In genomic region chr21:45510466-45510955, GRCh38 we compare ENCODE assay signal across 21 cellular contexts.
"Had no signal": no experiment of that assay in that cellular context is flagged by ENCODE, and none has a peak within 500 bp of the region (broad histone marks: within the 10 kb centered on the region; RNA-seq: fewer than 3 reads in every experiment).

No MANE protein-coding gene starts in this region.

- DNase-seq: activated CD4-positive, alpha-beta memory T cell treated with anti-CD3 and anti-CD28 coated beads for 36 hours; activated CD4-positive, alpha-beta T cell treated with anti-CD3 and anti-CD28 coated beads for 4 hours; activated naive CD8-positive, alpha-beta T cell treated with anti-CD3 and anti-CD28 coated beads for 36 hours; amygdala; body of pancreas; central memory CD4-positive, alpha-beta T cell; erythroblast; foreskin melanocyte; hypothalamus; SK-N-SH; stimulated activated CD4-positive, alpha-beta T cell treated with anti-CD3 and anti-CD28 coated beads, Interleukin-4, amount 100 ng/mL, for 4 hours; stimulated activated naive CD4-positive, alpha-beta T cell; uterus had no signal

- H3K27ac Mint-ChIP-seq: activated CD4-positive, alpha-beta memory T cell treated with anti-CD3 and anti-CD28 coated beads for 36 hours; activated naive CD8-positive, alpha-beta T cell treated with anti-CD3 and anti-CD28 coated beads for 36 hours; memory B cell; nephron; T-helper 2 cell treated with Interferon-gamma antibody and Interleukin-4, amounts not matched to agents 5 μg/mL and 100 μg/mL, for 36 hours; WTC11 had no signal

- H3K27ac ChIP-seq: body of pancreas, coronary artery, psoas muscle, tibial artery, uterus had no signal

- H3K4me3 Mint-ChIP-seq: activated CD4-positive, alpha-beta memory T cell treated with anti-CD3 and anti-CD28 coated beads for 36 hours; activated naive CD8-positive, alpha-beta T cell treated with anti-CD3 and anti-CD28 coated beads for 36 hours; memory B cell; nephron; T-helper 2 cell treated with Interferon-gamma antibody and Interleukin-4, amounts not matched to agents 5 μg/mL and 100 μg/mL, for 36 hours; WTC11 had no signal

- H3K27me3 ChIP-seq: body of pancreas, tibial artery, uterus had no signal

- H3K36me3 ChIP-seq: uterus had no signal

- H3K27me3 Mint-ChIP-seq: activated CD4-positive, alpha-beta memory T cell treated with anti-CD3 and anti-CD28 coated beads for 36 hours; activated naive CD8-positive, alpha-beta T cell treated with anti-CD3 and anti-CD28 coated beads for 36 hours; memory B cell had no signal

- H3K9me3 Mint-ChIP-seq: activated CD4-positive, alpha-beta memory T cell treated with anti-CD3 and anti-CD28 coated beads for 36 hours; activated naive CD8-positive, alpha-beta T cell treated with anti-CD3 and anti-CD28 coated beads for 36 hours; memory B cell; nephron; T-helper 2 cell treated with Interferon-gamma antibody and Interleukin-4, amounts not matched to agents 5 μg/mL and 100 μg/mL, for 36 hours; WTC11 had no signal

- H3K9me3 ChIP-seq: body of pancreas, psoas muscle, SK-N-SH, tibial artery, uterus had no signal

- H3K4me3 ChIP-seq: body of pancreas, coronary artery, psoas muscle, tibial artery, uterus had no signal

- H3K4me1 Mint-ChIP-seq: activated naive CD8-positive, alpha-beta T cell treated with anti-CD3 and anti-CD28 coated beads for 36 hours; nephron; WTC11 had no signal

- ATAC-seq: body of pancreas, psoas muscle, sciatic nerve had no signal

- H3K4me1 ChIP-seq: psoas muscle, uterus had no signal
